8 cellular contexts compared by ENCODE assay signal in the genomic region with DNA sequence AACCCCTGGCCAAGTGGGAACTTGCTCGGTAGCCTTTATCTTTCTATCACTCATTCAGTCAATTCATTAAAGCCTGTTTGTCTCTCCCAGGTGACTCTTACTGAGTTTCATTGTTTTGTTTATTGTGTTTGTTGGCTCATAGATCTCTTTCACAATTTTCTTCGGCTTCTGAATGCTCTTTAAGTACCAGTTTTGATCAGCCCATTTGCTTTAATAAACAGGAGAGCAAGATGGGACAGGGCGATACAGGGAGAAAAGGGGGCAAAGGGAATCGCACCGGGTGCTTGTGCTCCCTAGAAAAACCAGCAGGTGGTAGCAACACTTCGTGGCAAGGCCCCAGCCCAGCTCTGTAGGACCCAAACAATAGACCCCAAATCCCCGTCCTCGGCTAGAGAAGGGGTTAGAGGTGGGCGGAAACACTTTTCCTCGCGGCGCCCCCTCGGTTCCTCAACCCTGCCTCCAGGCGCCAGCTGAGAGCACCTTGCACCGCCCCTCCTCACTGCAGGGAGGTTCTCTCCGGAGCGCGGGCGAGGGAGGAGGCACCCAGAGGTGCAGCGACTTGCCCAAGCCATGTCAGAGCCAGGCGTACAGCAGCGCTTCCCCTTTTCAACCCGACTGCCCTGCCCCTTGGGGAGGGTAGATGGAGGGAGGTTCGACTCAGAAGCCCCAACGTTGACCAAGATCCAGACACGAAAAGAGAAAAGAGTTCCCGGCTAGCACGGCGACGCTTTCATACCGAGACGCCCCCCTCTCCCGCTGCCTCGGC. TPM values are rescaled to one million over a fixed set of nuclear protein-coding genes. Genes with fewer than 3 reads are reported as not detected.
DNase-seq lines count a peak whose midpoint lies in the region; ATAC-seq and TF ChIP-seq lines count a peak whose summit lies in the region.

No MANE protein-coding gene starts in this region.

- DNase-seq in GDM1 (lab: John Stamatoyannopoulos, UW): peak; percentile 74
- DNase-seq in SW480 (ENCODE audit: low spot score): peak; percentile 84
- peak; percentile 51 for DNase-seq in amniotic epithelial cell (ENCODE audit: low read depth)
- DNase-seq in right atrium auricular region (ENCODE audit: low spot score): peak; percentile 73
- DNase-seq in putamen (ENCODE audit: low spot score): peak; percentile 63
- no peak for DNase-seq in cerebellar nuclear complex (lab: John Stamatoyannopoulos, UW)

- H3K9me3 ChIP-seq in right atrium auricular region: no peaks in the 10 kb centered on the region

- no peaks in the 10 kb centered on the region for H3K36me3 ChIP-seq in right atrium auricular region

- peak; percentile 93 for ATAC-seq in GM21723 (IDR thresholded peaks at IDR 0.05; ENCODE audit: unreplicated experiment)

- H3K27me3 ChIP-seq in right atrium auricular region: no peaks in the 10 kb centered on the region

- peaks cover 0 to 17% of the 10 kb centered on the region in 2 donors for H3K4me1 ChIP-seq in right atrium auricular region

- peak; percentile 71 for TF ChIP-seq RAD21 in Ishikawa (IDR thresholded peaks at IDR 0.05; ENCODE audit: low read depth)

- peak overlapping the region; percentile 41 to 57 for H3K27ac ChIP-seq in right atrium auricular region

- peak overlapping the region; percentile 57 to 63 for H3K4me3 ChIP-seq in right atrium auricular region

- peak; percentile 63 to 89 for TF ChIP-seq CTCF in right atrium auricular region (IDR thresholded peaks at IDR 0.05)

- no peak for TF ChIP-seq EP300 in Ishikawa (IDR thresholded peaks at IDR 0.05; ENCODE audit: borderline replicate concordance)

TF ChIP-seq in Ishikawa, 13 proteins besides CTCF, POLR2A, EP300 and RAD21:
- TF ChIP-seq USF1 (IDR thresholded peaks at IDR 0.05) (no peak), ZBTB7A (IDR thresholded peaks at IDR 0.05; ENCODE audit: low read depth) (peak; percentile 81), TCF12 (IDR thresholded peaks at IDR 0.05; ENCODE audit: low read depth) (0 out of 2 replicates have a peak, but pooled peaks have one; percentile 21)

RNA-seq across cellular contexts. Expression of gene EPHB6, which starts 1.0 kb away (rescaled TPM):
- 10 to 100 TPM in 1 of 2 donors, 1 to 10 TPM in 1; 8.2 to 19.4 TPM for total RNA-seq in right atrium auricular region

RNA-seq across cellular contexts. Expression of gene TRPV6, which starts 31.6 kb away (rescaled TPM):
- under 1 TPM; 0.19 to 0.71 TPM for total RNA-seq in right atrium auricular region

Comparison
In these comparisons a context has a peak if more than half of its experiments do, and no peak if none do; other contexts are left out.
1. DNase-seq: peak in GDM1 (single experiment), SW480 (single experiment), amniotic epithelial cell (single experiment), right atrium auricular region (single experiment) and putamen (single experiment); none in cerebellar nuclear complex (0 of 2).